Comparison of ENCODE assay signal across 8 cellular contexts in the genomic region with DNA sequence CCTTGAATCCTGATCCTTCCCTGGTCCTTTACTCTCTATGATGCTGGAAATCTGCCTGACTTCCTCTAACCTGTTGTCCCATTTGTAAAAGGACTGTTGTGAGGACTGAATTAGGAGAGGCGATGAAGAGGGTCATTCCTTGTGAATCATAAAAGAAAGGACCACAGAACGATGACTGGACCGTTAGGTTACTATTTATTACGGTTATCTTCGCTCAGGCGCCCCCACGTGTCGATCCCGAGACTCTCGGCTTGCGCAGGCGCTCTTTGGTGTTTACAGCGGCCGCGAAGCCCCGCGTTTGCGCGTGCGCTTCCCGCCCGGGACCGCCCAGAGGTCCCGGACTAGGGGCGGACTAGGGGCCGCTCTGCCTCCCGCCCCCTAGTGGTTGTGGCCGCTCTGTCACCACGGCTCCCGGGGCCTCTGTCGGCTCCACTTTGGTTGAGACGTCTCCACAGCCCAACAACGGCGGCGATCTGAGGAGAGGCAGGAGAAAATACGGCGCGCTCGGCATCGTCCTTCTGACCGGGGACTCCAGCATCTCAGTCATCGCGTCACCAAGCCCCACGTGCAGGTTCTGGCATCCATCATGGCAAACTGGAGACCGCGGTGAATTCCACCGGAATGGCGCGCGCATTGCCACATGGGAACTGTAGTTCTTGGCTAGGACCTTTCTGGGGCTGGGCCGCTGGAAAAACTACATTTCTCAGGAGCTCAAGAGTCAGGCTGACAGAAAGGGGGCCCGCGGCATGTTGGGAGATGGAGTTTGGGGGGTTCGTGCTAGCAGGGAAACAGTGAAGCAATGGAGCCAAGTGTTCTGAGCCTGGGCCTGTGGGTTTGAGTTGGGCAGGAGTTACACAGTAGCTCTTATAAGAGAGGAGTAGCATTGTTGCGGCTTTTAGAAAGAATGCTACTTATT. TPM values are rescaled to one million over a fixed set of nuclear protein-coding genes. Genes with fewer than 3 reads are reported as not detected.
A peak's percentile ranks its signal among the peaks of the same experiment; 100 is the strongest.
DNase-seq lines count a peak whose midpoint lies in the region; ATAC-seq and TF ChIP-seq lines count a peak whose summit lies in the region.

A gene with protein sequence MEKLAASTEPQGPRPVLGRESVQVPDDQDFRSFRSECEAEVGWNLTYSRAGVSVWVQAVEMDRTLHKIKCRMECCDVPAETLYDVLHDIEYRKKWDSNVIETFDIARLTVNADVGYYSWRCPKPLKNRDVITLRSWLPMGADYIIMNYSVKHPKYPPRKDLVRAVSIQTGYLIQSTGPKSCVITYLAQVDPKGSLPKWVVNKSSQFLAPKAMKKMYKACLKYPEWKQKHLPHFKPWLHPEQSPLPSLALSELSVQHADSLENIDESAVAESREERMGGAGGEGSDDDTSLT (minus strand): TSS at position 596 of the 916 bp plus-strand sequence. CDS start 12,866 bp downstream, outside the sequence.

- ATAC-seq in GM21447 (IDR thresholded peaks at IDR 0.05; ENCODE audit: unreplicated experiment) = peak; percentile 84

- no peaks in the 10 kb centered on the region for H3K9me3 Mint-ChIP-seq in endothelial cell (ENCODE audit: unreplicated experiment)
- no peaks in the 10 kb centered on the region for H3K9me3 Mint-ChIP-seq in mesothelial cell of epicardium

- H3K9me3 ChIP-seq in OCI-LY1 (ENCODE audit: low read length) = no peaks in the 10 kb centered on the region

- no peak within 1 kb of the TSS for H2AFZ ChIP-seq in OCI-LY1 (ENCODE audit: low read length)

- peaks cover 38% of the 10 kb centered on the region for H3K4me1 ChIP-seq in OCI-LY1 (ENCODE audit: insufficient read depth, low read length, severe bottlenecking)

- peak within 1 kb of the TSS; percentile 68 for H3K4me3 ChIP-seq in OCI-LY1 (ENCODE audit: low read depth, low read length, poor library complexity, severe bottlenecking)

- H3K4me1 Mint-ChIP-seq in endothelial cell (ENCODE audit: unreplicated experiment) = peaks cover 15% of the 10 kb centered on the region
- H3K4me1 Mint-ChIP-seq in mesothelial cell of epicardium = peaks cover 19% of the 10 kb centered on the region

- H3K36me3 Mint-ChIP-seq in endothelial cell (ENCODE audit: low read depth, unreplicated experiment) (no peaks in the 10 kb centered on the region), mesothelial cell of epicardium (no peaks in the 10 kb centered on the region)

- H3K9me2 ChIP-seq in OCI-LY1 (ENCODE audit: low read depth, low read length) = no peaks in the 10 kb centered on the region

- H3K4me2 ChIP-seq in OCI-LY1 (ENCODE audit: low read length) = peak within 1 kb of the TSS; percentile 65

- no peaks in the 10 kb centered on the region for H4K20me1 ChIP-seq in OCI-LY1 (ENCODE audit: insufficient read depth, low read length)

- peak within 1 kb of the TSS; percentile 91 for H3K27ac Mint-ChIP-seq in endothelial cell (ENCODE audit: unreplicated experiment)
- H3K27ac Mint-ChIP-seq in mesothelial cell of epicardium = peak within 1 kb of the TSS; percentile 99

- H3K27me3 Mint-ChIP-seq in endothelial cell (ENCODE audit: unreplicated experiment) (peaks cover 14% of the 10 kb centered on the region), mesothelial cell of epicardium (ENCODE audit: low read depth) (no peaks in the 10 kb centered on the region)

- peak; percentile 97 for DNase-seq in DMS 273 (lab: John Stamatoyannopoulos, UW; ENCODE audit: unreplicated experiment)
- peak; percentile 90 for DNase-seq in HuH-7 (ENCODE audit: low spot score)
- DNase-seq in activated CD8-positive, alpha-beta memory T cell treated with anti-CD3 and anti-CD28 coated beads, Interleukin-2, amount 50 U/mL, for 48 hours = peak; percentile 96
- peak; percentile 95 for DNase-seq in endothelial cell (ENCODE audit: low spot score)
- DNase-seq in mesothelial cell of epicardium (ENCODE audit: low spot score in 2 of 2, unreplicated experiment in 2 of 2) = peak; percentile 94 to 97
- peak; percentile 88 to 92 for DNase-seq in stimulated activated CD8-positive, alpha-beta memory T cell treated with anti-CD3 and anti-CD28 coated beads, Interleukin-2, amount 100 ng/mL, for 1 hour (ENCODE audit: low read depth in 2 of 2)

- peak; percentile 99 for TF ChIP-seq CTCF in OCI-LY1 (IDR thresholded peaks at IDR 0.05; ENCODE audit: low read length)
- peak; percentile 99 for TF ChIP-seq CTCF in endothelial cell (IDR thresholded peaks at IDR 0.05; ENCODE audit: unreplicated experiment)
- peak; percentile 98 for TF ChIP-seq CTCF in mesothelial cell of epicardium (IDR thresholded peaks at IDR 0.05; ENCODE audit: unreplicated experiment)

- peak within 1 kb of the TSS; percentile 71 for H3K9ac ChIP-seq in OCI-LY1 (ENCODE audit: low read length)

- H3K27ac ChIP-seq in OCI-LY1 (ENCODE audit: low read depth, low read length, poor library complexity, severe bottlenecking) = peak within 1 kb of the TSS; percentile 87

- H3K4me3 Mint-ChIP-seq in endothelial cell (ENCODE audit: unreplicated experiment) (peak within 1 kb of the TSS; percentile 98), mesothelial cell of epicardium (peak within 1 kb of the TSS; percentile 97)

- H3K36me3 ChIP-seq in OCI-LY1 (ENCODE audit: insufficient read depth, low read length) = no peaks in the 10 kb centered on the region

- H3K79me2 ChIP-seq in OCI-LY1 (ENCODE audit: insufficient read depth, low read length) = no peaks in the 10 kb centered on the region

- no peaks in the 10 kb centered on the region for H3K27me3 ChIP-seq in OCI-LY1 (ENCODE audit: insufficient read depth, low read length)

- H3F3A ChIP-seq in OCI-LY1 (ENCODE audit: insufficient read depth, low read length) = no peaks in the 10 kb centered on the region

RNA-seq across cellular contexts. Expression of the gene that starts here (rescaled TPM):
- 13.4 TPM for total RNA-seq in endothelial cell (ENCODE audit: unreplicated experiment)
- total RNA-seq in mesothelial cell of epicardium = 51.1 to 54.9 TPM (median 54.7 TPM) in 3 replicates

Comparison
In these comparisons a context has a peak if more than half of its experiments do, and no peak if none do; other contexts are left out.
1. Peak in every context shown above with its lines: DNase-seq, ATAC-seq, H3K4me3 ChIP-seq and H3K27ac ChIP-seq.